Comparison of ENCODE assay signal across 16 cellular contexts in the genomic region with DNA sequence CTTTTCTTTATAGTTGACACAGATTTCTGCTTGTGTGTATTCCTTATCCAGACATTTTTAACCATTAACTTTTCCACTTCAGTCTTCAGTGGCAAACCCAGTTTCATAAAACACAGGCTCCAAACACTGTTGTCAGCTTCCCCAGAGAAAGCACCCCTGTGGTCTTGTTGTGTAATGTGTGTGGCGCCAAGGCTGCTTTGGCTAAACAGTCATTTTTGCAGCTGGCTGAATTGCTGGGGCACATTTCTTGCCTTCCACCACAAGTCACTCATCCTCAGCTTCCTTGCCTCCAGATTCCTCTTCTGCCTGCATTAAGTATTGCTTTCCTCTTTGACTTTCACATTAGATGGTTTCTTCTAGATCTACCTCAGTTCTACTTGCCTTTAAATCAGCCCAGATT. TPM values are rescaled to one million over a fixed set of nuclear protein-coding genes. Genes with fewer than 3 reads are reported as not detected.
DNase-seq lines count a peak whose midpoint lies in the region; ATAC-seq and TF ChIP-seq lines count a peak whose summit lies in the region.
"Had no signal": no experiment of that assay in that cellular context is flagged by ENCODE, and none has a peak within 500 bp of the region (broad histone marks: within the 10 kb centered on the region; RNA-seq: fewer than 3 reads in every experiment).

No MANE protein-coding gene starts in this region.

- no peak overlapping the region for H3K27ac ChIP-seq in CD4-positive, alpha-beta memory T cell (ENCODE audit: low read depth, low read length)

- H3K4me1 ChIP-seq in CD4-positive, alpha-beta memory T cell (ENCODE audit: insufficient read depth, low read length) = no peaks in the 10 kb centered on the region
- H3K4me1 ChIP-seq: esophagus squamous epithelium had no signal

- H3K4me3 Mint-ChIP-seq in central memory CD8-positive, alpha-beta T cell = no peak overlapping the region
- H3K4me3 Mint-ChIP-seq in WTC11 = no peak overlapping the region
- H3K4me3 Mint-ChIP-seq in CD4-positive, alpha-beta memory T cell = no peak overlapping the region
- H3K4me3 Mint-ChIP-seq: activated CD4-positive, alpha-beta memory T cell treated with anti-CD3 and anti-CD28 coated beads for 36 hours; activated naive CD8-positive, alpha-beta T cell treated with anti-CD3 and anti-CD28 coated beads, Interleukin-2, amount 50 U/mL, for 24 hours had no signal

- H3K27me3 ChIP-seq in CD4-positive, alpha-beta memory T cell (ENCODE audit: insufficient read depth, low read length) = no peaks in the 10 kb centered on the region
- H3K27me3 ChIP-seq: esophagus squamous epithelium had no signal

- TF ChIP-seq CTCF in WTC11 (IDR thresholded peaks at IDR 0.05) = no peak

- H3K4me3 ChIP-seq in CD4-positive, alpha-beta memory T cell (ENCODE audit: low read length in 2 of 2) = no peak overlapping the region
- H3K4me3 ChIP-seq: esophagus squamous epithelium, skin epidermis had no signal

- peak overlapping the region; percentile 64 for H3K27ac Mint-ChIP-seq in central memory CD8-positive, alpha-beta T cell (ENCODE audit: low read depth)
- no peak overlapping the region for H3K27ac Mint-ChIP-seq in WTC11
- H3K27ac Mint-ChIP-seq in CD4-positive, alpha-beta memory T cell = peak overlapping the region in 1 of 7 donors; percentile 4
- H3K27ac Mint-ChIP-seq: activated CD4-positive, alpha-beta memory T cell treated with anti-CD3 and anti-CD28 coated beads for 36 hours; activated naive CD8-positive, alpha-beta T cell treated with anti-CD3 and anti-CD28 coated beads, Interleukin-2, amount 50 U/mL, for 24 hours had no signal

- POLR2A ChIA-PET in WTC11 (lab: Charles Lee) = no interaction called here
- POLR2A ChIA-PET in CD4-positive, alpha-beta memory T cell (lab: Charles Lee; ENCODE audit: partially characterized antibody) = interaction anchor here (2.1 kb wide), 1 partner anchor 11 kb away, joined by 10 read pairs; no protein-coding TSS in a partner anchor

- H3K4me1 Mint-ChIP-seq in central memory CD8-positive, alpha-beta T cell = no peaks in the 10 kb centered on the region
- no peaks in the 10 kb centered on the region for H3K4me1 Mint-ChIP-seq in WTC11
- H3K4me1 Mint-ChIP-seq in CD4-positive, alpha-beta memory T cell = peaks cover 0 to 2% (median 0%) of the 10 kb centered on the region in 4 donors
- H3K4me1 Mint-ChIP-seq: activated naive CD8-positive, alpha-beta T cell treated with anti-CD3 and anti-CD28 coated beads, Interleukin-2, amount 50 U/mL, for 24 hours had no signal

- H3K36me3 Mint-ChIP-seq in central memory CD8-positive, alpha-beta T cell (ENCODE audit: insufficient read depth) = peaks cover 68% of the 10 kb centered on the region
- peaks cover 59% of the 10 kb centered on the region for H3K36me3 Mint-ChIP-seq in WTC11
- H3K36me3 Mint-ChIP-seq in CD4-positive, alpha-beta memory T cell = peaks cover 51 to 76% of the 10 kb centered on the region in 2 donors

- H3K27me3 Mint-ChIP-seq in central memory CD8-positive, alpha-beta T cell = no peaks in the 10 kb centered on the region
- H3K27me3 Mint-ChIP-seq in WTC11 (ENCODE audit: low read depth) = no peaks in the 10 kb centered on the region
- no peaks in the 10 kb centered on the region for H3K27me3 Mint-ChIP-seq in CD4-positive, alpha-beta memory T cell
- H3K27me3 Mint-ChIP-seq: activated CD4-positive, alpha-beta memory T cell treated with anti-CD3 and anti-CD28 coated beads for 36 hours; activated naive CD8-positive, alpha-beta T cell treated with anti-CD3 and anti-CD28 coated beads, Interleukin-2, amount 50 U/mL, for 24 hours had no signal

- H3K9me3 ChIP-seq in CD4-positive, alpha-beta memory T cell (ENCODE audit: control insufficient read depth in 1 of 2, low read length in 2 of 2) = no peaks in the 10 kb centered on the region
- H3K9me3 ChIP-seq: esophagus squamous epithelium had no signal

- CTCF ChIA-PET in WTC11 (lab: Charles Lee) = interaction anchor here (1.5 kb wide), 1 partner anchor 62 kb away, joined by 3 read pairs; no protein-coding TSS in a partner anchor
- CTCF ChIA-PET in CD4-positive, alpha-beta memory T cell (lab: Charles Lee; ENCODE audit: partially characterized antibody) = interaction anchor here (1.0 to 1.2 kb wide), 2 partner anchors 10 to 11 kb away, joined by 3 read pairs; no protein-coding TSS in a partner anchor

- no peak for ATAC-seq in central memory CD8-positive, alpha-beta T cell (replicated peaks; ENCODE audit: extremely low read depth, poor library complexity, severe bottlenecking)
- ATAC-seq in left colon (no peak), WTC11 (no peak)
- ATAC-seq: activated naive CD8-positive, alpha-beta T cell treated with anti-CD3 and anti-CD28 coated beads, Interleukin-2, amount 50 U/mL, for 24 hours had no signal

- intact Hi-C loops in left colon (cut with DNase I, micrococcal nuclease) = no loop called here
- intact Hi-C loops in CD4-positive, alpha-beta memory T cell (cut with micrococcal nuclease) = no loop called here

- DNase-seq in AG08396 (ENCODE audit: low spot score) (peak; percentile 58), LHCN-M2 (ENCODE audit: low read depth) (peak; percentile 92), medulla oblongata (ENCODE audit: extremely low spot score) (peak; percentile 49), left colon (no peak), WTC11 (ENCODE audit: low spot score) (no peak), OCI-M2 (lab: John Stamatoyannopoulos, UW; ENCODE audit: unreplicated experiment) (no peak)
- no peak for DNase-seq in central memory CD8-positive, alpha-beta T cell (ENCODE audit: low spot score in 2 of 2)
- no peak for DNase-seq in CD4-positive, alpha-beta memory T cell
- DNase-seq: activated CD4-positive, alpha-beta memory T cell treated with anti-CD3 and anti-CD28 coated beads for 36 hours; activated naive CD8-positive, alpha-beta T cell treated with anti-CD3 and anti-CD28 coated beads, Interleukin-2, amount 50 U/mL, for 24 hours; esophagus squamous epithelium; NCI-H2171 treated with DMSO at 0.1 percent for 48 hours; stimulated activated CD8-positive, alpha-beta memory T cell treated with anti-CD3 and anti-CD28 coated beads, Interleukin-4, amount 100 ng/mL, for 48 hours had no signal

- no peaks in the 10 kb centered on the region for H3K9me3 Mint-ChIP-seq in central memory CD8-positive, alpha-beta T cell
- H3K9me3 Mint-ChIP-seq in WTC11 = no peaks in the 10 kb centered on the region
- no peaks in the 10 kb centered on the region for H3K9me3 Mint-ChIP-seq in CD4-positive, alpha-beta memory T cell
- H3K9me3 Mint-ChIP-seq: activated CD4-positive, alpha-beta memory T cell treated with anti-CD3 and anti-CD28 coated beads for 36 hours; activated naive CD8-positive, alpha-beta T cell treated with anti-CD3 and anti-CD28 coated beads, Interleukin-2, amount 50 U/mL, for 24 hours had no signal

- H3K36me3 ChIP-seq in CD4-positive, alpha-beta memory T cell (ENCODE audit: insufficient read depth, low read length) = peaks cover 65% of the 10 kb centered on the region

TF ChIP-seq in WTC11, 78 proteins besides CTCF, POLR2A, EP300 and RAD21 (continues in another document):
- no peak for TF ChIP-seq ATF1 (CRISPR knock-in tag; IDR thresholded peaks at IDR 0.05)
- TF ChIP-seq MYBL2 (CRISPR knock-in tag; IDR thresholded peaks at IDR 0.05) = no peak
- TF ChIP-seq TP53 (CRISPR knock-in tag; IDR thresholded peaks at IDR 0.05) = no peak
- TF ChIP-seq JUN (CRISPR knock-in tag; IDR thresholded peaks at IDR 0.05) = no peak
- TF ChIP-seq SMAD3 (CRISPR knock-in tag; IDR thresholded peaks at IDR 0.05; ENCODE audit: borderline replicate concordance) = no peak
- no peak for TF ChIP-seq MXD4 (CRISPR knock-in tag; IDR thresholded peaks at IDR 0.05; ENCODE audit: borderline replicate concordance)

RNA-seq across cellular contexts. Expression of a gene that starts 40.5 kb away (rescaled TPM):
- total RNA-seq in LHCN-M2 (2014; rRNA removed) (31.0 and 33.0 TPM in 2 replicates), left colon (10 to 100 TPM; 77.3 to 78.5 TPM), WTC11 (2021) (45.1 to 53.0 TPM (median 45.9 TPM) in 3 replicates)
- 69.0 TPM for polyA plus RNA-seq in LHCN-M2 (2012)
- total RNA-seq in CD4-positive, alpha-beta memory T cell = 10 to 100 TPM; 61.3 to 72.2 TPM
- polyA plus RNA-seq in CD4-positive, alpha-beta memory T cell = 10 to 100 TPM; 39.0 to 85.8 TPM

RNA-seq across cellular contexts. Expression of a gene that starts 40.9 kb away (rescaled TPM):
- total RNA-seq in LHCN-M2 (2014; rRNA removed) = 9.0 and 14.0 TPM in 2 replicates
- 8.3 TPM for polyA plus RNA-seq in LHCN-M2 (2012)
- 10 to 100 TPM; 11.3 to 11.6 TPM for total RNA-seq in left colon
- 13.3 to 16.0 TPM (median 15.2 TPM) in 3 replicates for total RNA-seq in WTC11 (2021)
- 10 to 100 TPM; 18.9 to 20.0 TPM for total RNA-seq in CD4-positive, alpha-beta memory T cell
- 10 to 100 TPM in 1 of 2 donors, 1 to 10 TPM in 1; 5.7 to 12.7 TPM for polyA plus RNA-seq in CD4-positive, alpha-beta memory T cell

RNA-seq across cellular contexts. Expression of a gene that starts 42.6 kb away (rescaled TPM):
- total RNA-seq in LHCN-M2 (2014; rRNA removed) = 54.2 and 70.2 TPM in 2 replicates
- polyA plus RNA-seq in LHCN-M2 (2012) = 31.4 TPM
- total RNA-seq in left colon = 10 to 100 TPM; 51.3 to 57.6 TPM
- total RNA-seq in WTC11 (2021) = 73.4 to 85.4 TPM (median 81.7 TPM) in 3 replicates
- total RNA-seq in CD4-positive, alpha-beta memory T cell = 10 to 100 TPM; 86.0 to 96.2 TPM
- polyA plus RNA-seq in CD4-positive, alpha-beta memory T cell = 10 to 100 TPM; 64.2 to 66.0 TPM

RNA-seq across cellular contexts. Expression of a gene that starts 42.9 kb away (rescaled TPM):
- total RNA-seq in LHCN-M2 (2014; rRNA removed) = 3.4 and 5.3 TPM in 2 replicates
- 3.0 TPM for polyA plus RNA-seq in LHCN-M2 (2012)
- 1 to 10 TPM; 4.5 to 6.4 TPM for total RNA-seq in left colon
- 4.4 to 5.6 TPM (median 5.2 TPM) in 3 replicates for total RNA-seq in WTC11 (2021)
- total RNA-seq in CD4-positive, alpha-beta memory T cell = 1 to 10 TPM; 7.2 to 9.4 TPM
- 10 to 100 TPM in 1 of 2 donors, 1 to 10 TPM in 1; 8.7 to 10.6 TPM for polyA plus RNA-seq in CD4-positive, alpha-beta memory T cell

RNA-seq across cellular contexts. Expression of a gene that starts 59.1 kb away (rescaled TPM):
- total RNA-seq in LHCN-M2 (2014; rRNA removed) = not detected in 2 replicates
- not detected for polyA plus RNA-seq in LHCN-M2 (2012)
- total RNA-seq in left colon = not detected
- total RNA-seq in WTC11 (2021) = 0.50 to 0.82 TPM (median 0.73 TPM) in 3 replicates
- total RNA-seq in CD4-positive, alpha-beta memory T cell = not detected
- not detected for polyA plus RNA-seq in CD4-positive, alpha-beta memory T cell
- total RNA-seq: lung microvascular endothelial cell, SK-MEL-5 had no signal

Comparison
In these comparisons a context has a peak if more than half of its experiments do, and no peak if none do; other contexts are left out.
1. DNase-seq: peak in AG08396 (single experiment), LHCN-M2 (single experiment) and medulla oblongata (single experiment); none in central memory CD8-positive, alpha-beta T cell (0 of 2), left colon (0 of 2), WTC11 (single experiment), CD4-positive, alpha-beta memory T cell (0 of 5) and OCI-M2 (single experiment).